ENCODE assay signal across 35 cellular contexts in genomic region chr11:2908130-2908529, GRCh38. TPM values are rescaled to one million over a fixed set of nuclear protein-coding genes. Genes with fewer than 3 reads are reported as not detected.
"Had no signal": no experiment of that assay in that cellular context is flagged by ENCODE, and none has a peak within 500 bp of the region (broad histone marks: within the 10 kb centered on the region; RNA-seq: fewer than 3 reads in every experiment).

No MANE protein-coding gene starts in this region.

- FAIRE-seq: astrocyte, colon, TTC549 had no signal

- H3K4me1 ChIP-seq: adrenal gland had no signal

- H3K4me3 ChIP-seq: adrenal gland, body of pancreas had no signal

- H3K9me3 ChIP-seq: adrenal gland, body of pancreas, breast epithelium had no signal

- H3K36me3 ChIP-seq: adrenal gland, brain microvascular endothelial cell, breast epithelium had no signal

- H3K27ac ChIP-seq: adrenal gland, body of pancreas, brain microvascular endothelial cell, VCaP had no signal

- DNase-seq: activated CD4-positive, alpha-beta memory T cell treated with anti-CD3 and anti-CD28 coated beads for 36 hours; activated CD4-positive, alpha-beta T cell treated with anti-CD3 and anti-CD28 coated beads for 1 hour; activated CD4-positive, alpha-beta T cell treated with anti-CD3 and anti-CD28 coated beads for 36 hours; activated CD4-positive, alpha-beta T cell treated with anti-CD3 and anti-CD28 coated beads for 48 hours; activated CD4-positive, alpha-beta T cell treated with anti-CD3 and anti-CD28 coated beads, Interleukin-2, amount 10 ng/mL, durations not matched to agents 7 days and 5 days; activated CD4-positive, CD25-positive, alpha-beta regulatory T cell; activated CD8-positive, alpha-beta memory T cell treated with anti-CD3 and anti-CD28 coated beads, Interleukin-2, amount 50 U/mL, for 4 hours; activated CD8-positive, alpha-beta T cell treated with anti-CD3 and anti-CD28 coated beads for 36 hours; activated effector memory CD4-positive, alpha-beta T cell treated with anti-CD3 and anti-CD28 coated beads, Interleukin-2, amount 50 U/mL, for 16 hours; activated gamma-delta T cell treated with Interleukin-2 at 50 U/mL for 16 hours; activated naive CD4-positive, alpha-beta T cell; activated naive CD4-positive, alpha-beta T cell treated with anti-CD3 and anti-CD28 coated beads for 36 hours; activated naive CD4-positive, alpha-beta T cell treated with anti-CD3 and anti-CD28 coated beads, Interleukin-2, amount 50 U/mL, for 16 hours; activated naive CD8-positive, alpha-beta T cell treated with anti-CD3 and anti-CD28 coated beads for 36 hours; activated T-cell treated with anti-CD3 and anti-CD28 coated beads for 4 hours; activated T-cell treated with anti-CD3 and anti-CD28 coated beads, Interleukin-2, amount 50 U/mL, for 1 hour; activated T-cell treated with anti-CD3 and anti-CD28 coated beads, Interleukin-2, amount 50 U/mL, for 4 hours; activated T-cell treated with anti-CD3 and anti-CD28 coated beads, Interleukin-2, amount 50 U/mL, for 72 hours; adrenal gland; amniotic stem cell; aorta; body of pancreas; brain microvascular endothelial cell; central memory CD4-positive, alpha-beta T cell; T-helper 2 cell; T-helper 9 cell had no signal

- ATAC-seq: activated CD4-positive, alpha-beta T cell treated with anti-CD3 and anti-CD28 coated beads for 36 hours; activated CD4-positive, CD25-positive, alpha-beta regulatory T cell treated with anti-CD3 and anti-CD28 coated beads, Interleukin-2, amount 50 U/mL, for 24 hours; activated CD8-positive, alpha-beta T cell treated with anti-CD3 and anti-CD28 coated beads for 36 hours; activated naive CD4-positive, alpha-beta T cell treated with anti-CD3 and anti-CD28 coated beads, Interleukin-2, amount 50 U/mL, for 72 hours; activated T-cell treated with anti-CD3 and anti-CD28 coated beads, Interleukin-2, amount 50 U/mL, for 4 hours; activated T-cell treated with anti-CD3 and anti-CD28 coated beads, Interleukin-2, amount 50 U/mL, for 72 hours; activated T-helper 17 cell treated with anti-CD3 and anti-CD28 coated beads, Interleukin-2, amount 50 U/mL, for 72 hours; body of pancreas had no signal

- H3K27me3 ChIP-seq: body of pancreas, brain microvascular endothelial cell, breast epithelium had no signal

RNA-seq across cellular contexts. Expression of gene PHLDA2, which starts 21.1 kb away (rescaled TPM):
- total RNA-seq: cerebellum had no signal
